ENCODE assay signal across 1 cellular context in the genomic region with DNA sequence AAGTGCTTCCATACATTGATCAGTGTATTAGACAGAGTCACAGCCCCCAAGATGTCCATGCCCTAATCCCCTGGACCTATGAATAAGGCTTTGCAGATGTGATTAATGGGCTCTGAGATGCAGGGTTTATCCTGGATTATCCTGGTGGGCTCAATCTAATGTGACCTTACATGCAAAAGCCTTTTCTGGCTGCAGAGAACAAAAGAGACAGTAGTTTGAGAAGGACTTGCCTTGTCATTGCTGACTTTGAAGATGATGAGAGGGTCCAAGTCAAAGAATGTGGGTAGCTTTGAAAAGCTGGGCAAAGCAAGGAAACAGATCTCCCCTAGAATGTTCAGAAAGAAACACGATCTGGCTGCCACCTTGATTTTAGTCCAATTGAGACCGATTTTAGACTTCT.
TF ChIP-seq lines count a peak whose summit lies in the region.

No MANE protein-coding gene starts in this region.

TF ChIP-seq in GM23338, 12 proteins besides CTCF, POLR2A, EP300 and RAD21:
- TF ChIP-seq, protein P1, sequence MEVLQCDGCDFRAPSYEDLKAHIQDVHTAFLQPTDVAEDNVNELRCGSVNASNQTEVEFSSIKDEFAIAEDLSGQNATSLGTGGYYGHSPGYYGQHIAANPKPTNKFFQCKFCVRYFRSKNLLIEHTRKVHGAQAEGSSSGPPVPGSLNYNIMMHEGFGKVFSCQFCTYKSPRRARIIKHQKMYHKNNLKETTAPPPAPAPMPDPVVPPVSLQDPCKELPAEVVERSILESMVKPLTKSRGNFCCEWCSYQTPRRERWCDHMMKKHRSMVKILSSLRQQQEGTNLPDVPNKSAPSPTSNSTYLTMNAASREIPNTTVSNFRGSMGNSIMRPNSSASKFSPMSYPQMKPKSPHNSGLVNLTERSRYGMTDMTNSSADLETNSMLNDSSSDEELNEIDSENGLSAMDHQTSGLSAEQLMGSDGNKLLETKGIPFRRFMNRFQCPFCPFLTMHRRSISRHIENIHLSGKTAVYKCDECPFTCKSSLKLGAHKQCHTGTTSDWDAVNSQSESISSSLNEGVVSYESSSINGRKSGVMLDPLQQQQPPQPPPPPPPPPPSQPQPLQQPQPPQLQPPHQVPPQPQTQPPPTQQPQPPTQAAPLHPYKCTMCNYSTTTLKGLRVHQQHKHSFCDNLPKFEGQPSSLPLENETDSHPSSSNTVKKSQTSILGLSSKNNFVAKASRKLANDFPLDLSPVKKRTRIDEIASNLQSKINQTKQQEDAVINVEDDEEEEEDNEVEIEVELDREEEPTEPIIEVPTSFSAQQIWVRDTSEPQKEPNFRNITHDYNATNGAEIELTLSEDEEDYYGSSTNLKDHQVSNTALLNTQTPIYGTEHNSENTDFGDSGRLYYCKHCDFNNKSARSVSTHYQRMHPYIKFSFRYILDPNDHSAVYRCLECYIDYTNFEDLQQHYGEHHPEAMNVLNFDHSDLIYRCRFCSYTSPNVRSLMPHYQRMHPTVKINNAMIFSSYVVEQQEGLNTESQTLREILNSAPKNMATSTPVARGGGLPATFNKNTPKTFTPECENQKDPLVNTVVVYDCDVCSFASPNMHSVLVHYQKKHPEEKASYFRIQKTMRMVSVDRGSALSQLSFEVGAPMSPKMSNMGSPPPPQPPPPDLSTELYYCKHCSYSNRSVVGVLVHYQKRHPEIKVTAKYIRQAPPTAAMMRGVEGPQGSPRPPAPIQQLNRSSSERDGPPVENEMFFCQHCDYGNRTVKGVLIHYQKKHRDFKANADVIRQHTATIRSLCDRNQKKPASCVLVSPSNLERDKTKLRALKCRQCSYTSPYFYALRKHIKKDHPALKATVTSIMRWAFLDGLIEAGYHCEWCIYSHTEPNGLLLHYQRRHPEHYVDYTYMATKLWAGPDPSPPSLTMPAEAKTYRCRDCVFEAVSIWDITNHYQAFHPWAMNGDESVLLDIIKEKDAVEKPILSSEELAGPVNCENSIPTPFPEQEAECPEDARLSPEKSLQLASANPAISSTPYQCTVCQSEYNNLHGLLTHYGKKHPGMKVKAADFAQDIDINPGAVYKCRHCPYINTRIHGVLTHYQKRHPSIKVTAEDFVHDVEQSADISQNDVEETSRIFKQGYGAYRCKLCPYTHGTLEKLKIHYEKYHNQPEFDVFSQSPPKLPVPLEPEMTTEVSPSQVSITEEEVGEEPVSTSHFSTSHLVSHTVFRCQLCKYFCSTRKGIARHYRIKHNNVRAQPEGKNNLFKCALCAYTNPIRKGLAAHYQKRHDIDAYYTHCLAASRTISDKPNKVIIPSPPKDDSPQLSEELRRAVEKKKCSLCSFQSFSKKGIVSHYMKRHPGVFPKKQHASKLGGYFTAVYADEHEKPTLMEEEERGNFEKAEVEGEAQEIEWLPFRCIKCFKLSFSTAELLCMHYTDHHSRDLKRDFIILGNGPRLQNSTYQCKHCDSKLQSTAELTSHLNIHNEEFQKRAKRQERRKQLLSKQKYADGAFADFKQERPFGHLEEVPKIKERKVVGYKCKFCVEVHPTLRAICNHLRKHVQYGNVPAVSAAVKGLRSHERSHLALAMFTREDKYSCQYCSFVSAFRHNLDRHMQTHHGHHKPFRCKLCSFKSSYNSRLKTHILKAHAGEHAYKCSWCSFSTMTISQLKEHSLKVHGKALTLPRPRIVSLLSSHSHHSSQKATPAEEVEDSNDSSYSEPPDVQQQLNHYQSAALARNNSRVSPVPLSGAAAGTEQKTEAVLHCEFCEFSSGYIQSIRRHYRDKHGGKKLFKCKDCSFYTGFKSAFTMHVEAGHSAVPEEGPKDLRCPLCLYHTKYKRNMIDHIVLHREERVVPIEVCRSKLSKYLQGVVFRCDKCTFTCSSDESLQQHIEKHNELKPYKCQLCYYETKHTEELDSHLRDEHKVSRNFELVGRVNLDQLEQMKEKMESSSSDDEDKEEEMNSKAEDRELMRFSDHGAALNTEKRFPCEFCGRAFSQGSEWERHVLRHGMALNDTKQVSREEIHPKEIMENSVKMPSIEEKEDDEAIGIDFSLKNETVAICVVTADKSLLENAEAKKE (CRISPR knock-in tag; IDR thresholded peaks at IDR 0.05): peak; percentile 76
- no peak for TF ChIP-seq EZH2 (IDR thresholded peaks at IDR 0.05; ENCODE audit: low read depth, unreplicated experiment)
- TF ChIP-seq JUNB (IDR thresholded peaks at IDR 0.05; ENCODE audit: unreplicated experiment): no peak
- no peak for TF ChIP-seq ZNF331 (CRISPR knock-in tag; IDR thresholded peaks at IDR 0.05; ENCODE audit: low read depth)
